8 cellular contexts compared by ENCODE assay signal in the genomic region with DNA sequence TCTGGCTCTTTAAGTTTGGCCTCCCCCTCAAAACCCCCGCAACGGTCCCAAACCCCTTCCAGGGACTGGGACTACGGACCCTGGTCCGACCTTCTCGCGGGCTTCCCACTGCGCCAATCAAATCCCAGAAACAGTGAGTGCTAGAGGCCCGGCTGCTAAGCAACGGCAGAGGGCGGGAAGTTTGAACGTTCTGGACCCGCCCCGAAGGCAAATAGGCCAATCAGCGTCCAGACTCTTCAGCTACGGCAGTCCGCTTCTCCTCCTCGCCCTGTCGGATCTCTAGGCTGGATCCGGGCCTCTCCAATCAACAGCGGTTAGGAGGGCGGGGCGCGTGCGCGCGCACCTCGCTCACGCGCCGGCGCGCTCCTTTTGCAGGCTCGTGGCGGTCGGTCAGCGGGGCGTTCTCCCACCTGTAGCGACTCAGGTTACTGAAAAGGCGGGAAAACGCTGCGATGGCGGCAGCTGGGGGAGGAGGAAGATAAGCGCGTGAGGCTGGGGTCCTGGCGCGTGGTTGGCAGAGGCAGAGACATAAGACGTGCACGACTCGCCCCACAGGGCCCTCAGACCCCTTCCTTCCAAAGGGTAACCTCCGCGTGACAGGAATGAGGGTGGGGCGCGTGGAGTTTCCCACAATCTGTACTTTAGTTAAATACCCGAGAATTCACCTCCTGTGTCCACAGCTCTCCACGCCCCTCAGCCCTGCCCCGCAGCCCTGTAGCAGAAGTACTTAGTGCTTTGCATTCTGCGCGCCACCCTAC. TPM values are rescaled to one million over a fixed set of nuclear protein-coding genes. Genes with fewer than 3 reads are reported as not detected.
A peak's percentile ranks its signal among the peaks of the same experiment; 100 is the strongest.
DNase-seq lines count a peak whose midpoint lies in the region; ATAC-seq, FAIRE-seq and TF ChIP-seq lines count a peak whose summit lies in the region.

MSH5 (plus strand) TSS at position 367 of the 758 bp plus-strand sequence. CDS start 462 bp downstream, outside the sequence.

- H3K9me3 ChIP-seq in smooth muscle cell (replicated peaks; ENCODE audit: low read depth), result no peaks in the 10 kb centered on the region

- H3K36me3 ChIP-seq in bronchial epithelial cell (ENCODE audit: control insufficient read depth, insufficient read depth, low read length) (peaks cover 3% of the 10 kb centered on the region), smooth muscle cell (ENCODE audit: low read depth) (no peaks in the 10 kb centered on the region)

- H3K4me3 ChIP-seq in WI38 (ENCODE audit: low read depth, low read length) (peak within 1 kb of the TSS; percentile 83), bronchial epithelial cell (ENCODE audit: low read depth, low read length) (peak within 1 kb of the TSS; percentile 62), smooth muscle cell (peak within 1 kb of the TSS; percentile 63)

- peaks cover 21% of the 10 kb centered on the region for H3F3A ChIP-seq in smooth muscle cell (ENCODE audit: low read depth)

- ATAC-seq in GM18868 (IDR thresholded peaks at IDR 0.05; ENCODE audit: unreplicated experiment) (peak; percentile 78), HG03103 (IDR thresholded peaks at IDR 0.05; ENCODE audit: low read depth, unreplicated experiment) (peak; percentile 59)

- H3K4me2 ChIP-seq in smooth muscle cell, result peak within 1 kb of the TSS; percentile 96

- H3K9ac ChIP-seq in smooth muscle cell (ENCODE audit: low read depth), result peak within 1 kb of the TSS; percentile 41

- H2AFZ ChIP-seq in smooth muscle cell (ENCODE audit: low read depth), result peak within 1 kb of the TSS; percentile 63

- 3% methylated on average over 56 of the region's 58 CpGs for WGBS in smooth muscle cell (ENCODE audit: low lambda C conversion rate)

- H3K79me2 ChIP-seq in smooth muscle cell (ENCODE audit: low read depth), result peaks cover 21% of the 10 kb centered on the region

- DNase-seq in ACHN (peak; percentile 99), NCI-H2227 treated with DMSO at 0.1 percent for 48 hours (lab: John Stamatoyannopoulos, UW) (peak; percentile 99), bronchial epithelial cell (ENCODE audit: low read depth) (peak; percentile 98), iPS-NIHi7 (ENCODE audit: extremely low spot score) (peak; percentile 96), smooth muscle cell (lab: John Stamatoyannopoulos, UW; ENCODE audit: unreplicated experiment) (peak; percentile 88)

- no peak for FAIRE-seq in bronchial epithelial cell (lab: Jason Lieb, UNC)

- H3K4me1 ChIP-seq in smooth muscle cell (ENCODE audit: low read depth), result peaks cover 49% of the 10 kb centered on the region

- H3K27me3 ChIP-seq in bronchial epithelial cell (ENCODE audit: control insufficient read depth, insufficient read depth, low read length) (no peaks in the 10 kb centered on the region), smooth muscle cell (ENCODE audit: low read depth) (no peaks in the 10 kb centered on the region)

- TF ChIP-seq CTCF in WI38 (IDR thresholded peaks at IDR 0.05; ENCODE audit: low read depth, low read length), result no peak
- no peak for TF ChIP-seq CTCF in bronchial epithelial cell (IDR thresholded peaks at IDR 0.05; ENCODE audit: insufficient read depth, low read length, severe bottlenecking)
- no peak for TF ChIP-seq CTCF in smooth muscle cell (IDR thresholded peaks at IDR 0.05; ENCODE audit: borderline replicate concordance, insufficient read depth, poor library complexity, severe bottlenecking)

- in situ Hi-C loops in ACHN (cut with HindIII; ENCODE audit: low pct_ligation_motif_present, low pct_unique_long_range_greater_than_20kb, low sequenced_read_pairs), result no loop called here

- peaks cover 2% of the 10 kb centered on the region for H4K20me1 ChIP-seq in smooth muscle cell (ENCODE audit: low read depth)

- H3K27ac ChIP-seq in smooth muscle cell (ENCODE audit: low read depth), result peak within 1 kb of the TSS; percentile 87

RNA-seq across cellular contexts. Expression of gene MSH5, which starts in this region (rescaled TPM):
- total RNA-seq in bronchial epithelial cell (3.4 and 4.0 TPM in 2 replicates), smooth muscle cell (10.6 and 15.4 TPM in 2 replicates)
- polyA plus RNA-seq in smooth muscle cell, result 4.7 and 10.5 TPM in 2 replicates

Comparison
In these comparisons a context has a peak if more than half of its experiments do, and no peak if none do; other contexts are left out.
1. Peak in every context shown above with its lines: DNase-seq, ATAC-seq, H3K4me3 ChIP-seq and H3K27ac ChIP-seq.